In genomic region chr5:173826179-173826920, GRCh38 we compare ENCODE assay signal across 25 cellular contexts.
DNase-seq lines count a peak whose midpoint lies in the region; ATAC-seq and TF ChIP-seq lines count a peak whose summit lies in the region.
"Had no signal": no experiment of that assay in that cellular context is flagged by ENCODE, and none has a peak within 500 bp of the region (broad histone marks: within the 10 kb centered on the region; RNA-seq: fewer than 3 reads in every experiment).

No MANE protein-coding gene starts in this region.

- DNase-seq in Caki2 (ENCODE audit: low read depth) (peak; percentile 74), astrocyte of the hippocampus (ENCODE audit: low read depth, low spot score) (peak; percentile 35), left lobe of liver (ENCODE audit: low spot score) (peak; percentile 66), retinal pigment epithelial cell (ENCODE audit: low read depth) (peak; percentile 74), posterior vena cava (ENCODE audit: low spot score) (no peak), NCI-H524 treated with DMSO at 0.1 percent for 48 hours (lab: John Stamatoyannopoulos, UW) (no peak)
- no peak for DNase-seq in activated effector memory CD4-positive, alpha-beta T cell treated with anti-CD3 and anti-CD28 coated beads, Interleukin-2, amount 50 U/mL, for 16 hours
- DNase-seq: activated CD4-positive, alpha-beta T cell treated with anti-CD3 and anti-CD28 coated beads, Interleukin-2, amount 50 U/mL, for 4 hours; activated CD8-positive, alpha-beta memory T cell treated with anti-CD3 and anti-CD28 coated beads, Interleukin-2, amount 50 U/mL, for 4 hours; glutamatergic neuron; left lung; midbrain; NCI-H1092 treated with DMSO at 0.1 percent for 48 hours; NCI-H2029; NCI-H446; nephron progenitor cell; PC-3; posterior cingulate gyrus; stimulated activated CD8-positive, alpha-beta memory T cell treated with anti-CD3 and anti-CD28 coated beads, Interleukin-4, amount 100 ng/mL, for 48 hours; T1000 had no signal

- intact Hi-C loops in posterior vena cava (cut with DNase I): no loop called here

- in situ Hi-C loops in Caki2 (cut with HindIII; ENCODE audit: low pct_unique_long_range_greater_than_20kb, low sequenced_read_pairs): no loop called here

- ATAC-seq in left lobe of liver (peak; percentile 66), GM21447 (IDR thresholded peaks at IDR 0.05; ENCODE audit: unreplicated experiment) (no peak)
- ATAC-seq: activated T-helper 17 cell treated with anti-CD3 and anti-CD28 coated beads, Interleukin-2, amount 50 U/mL, for 72 hours; left lung; PC-3; Right ventricle myocardium inferior; WTC11 had no signal

- no peak for TF ChIP-seq CTCF in retinal pigment epithelial cell (conservative IDR thresholded peaks at IDR 0.05; ENCODE audit: low read depth, low read length)

- no peak overlapping the region for H3K4me3 ChIP-seq in retinal pigment epithelial cell (ENCODE audit: low read length)
- H3K4me3 ChIP-seq: ascending aorta, left lung had no signal

Comparison
In these comparisons a context has a peak if more than half of its experiments do, and no peak if none do; other contexts are left out.
1. DNase-seq: peak in Caki2 (single experiment), astrocyte of the hippocampus (single experiment), left lobe of liver (single experiment) and retinal pigment epithelial cell (single experiment); none in activated effector memory CD4-positive, alpha-beta T cell treated with anti-CD3 and anti-CD28 coated beads, Interleukin-2, amount 50 U/mL, for 16 hours (single experiment), posterior vena cava (single experiment) and NCI-H524 treated with DMSO at 0.1 percent for 48 hours (single experiment).